ENCODE assay signal across 9 cellular contexts in genomic region chr15:26838742-26839460, GRCh38. TPM values are rescaled to one million over a fixed set of nuclear protein-coding genes. Genes with fewer than 3 reads are reported as not detected.
DNase-seq lines count a peak whose midpoint lies in the region; ATAC-seq and TF ChIP-seq lines count a peak whose summit lies in the region.
"Had no signal": no experiment of that assay in that cellular context is flagged by ENCODE, and none has a peak within 500 bp of the region (broad histone marks: within the 10 kb centered on the region; RNA-seq: fewer than 3 reads in every experiment).

No MANE protein-coding gene starts in this region.

- H3K27me3 ChIP-seq in smooth muscle cell (ENCODE audit: low read depth), result no peaks in the 10 kb centered on the region

- ATAC-seq in GM18520 (IDR thresholded peaks at IDR 0.05; ENCODE audit: unreplicated experiment), result no peak

- H3K9me3 ChIP-seq in smooth muscle cell (replicated peaks; ENCODE audit: low read depth), result no peaks in the 10 kb centered on the region

- no peaks in the 10 kb centered on the region for H4K20me1 ChIP-seq in smooth muscle cell (ENCODE audit: low read depth)

- TF ChIP-seq CTCF in LNCAP (IDR thresholded peaks at IDR 0.05), result peak; percentile 89
- peak; percentile 55 for TF ChIP-seq CTCF in smooth muscle cell (IDR thresholded peaks at IDR 0.05; ENCODE audit: borderline replicate concordance, insufficient read depth, poor library complexity, severe bottlenecking)

- no peaks in the 10 kb centered on the region for H3K79me2 ChIP-seq in smooth muscle cell (ENCODE audit: low read depth)

- no peak overlapping the region for H2AFZ ChIP-seq in smooth muscle cell (ENCODE audit: low read depth)

- DNase-seq in activated CD4-positive, alpha-beta T cell treated with anti-CD3 and anti-CD28 coated beads for 48 hours, result peak; percentile 33
- DNase-seq in activated CD4-positive, alpha-beta T cell treated with anti-CD3 and anti-CD28 coated beads for 1 hour, result no peak
- DNase-seq in ecto neural progenitor cell (ENCODE audit: low spot score) (peak; percentile 71), smooth muscle cell (lab: John Stamatoyannopoulos, UW; ENCODE audit: unreplicated experiment) (no peak), NCI-H1048 (lab: John Stamatoyannopoulos, UW) (no peak), hippocampal formation (lab: John Stamatoyannopoulos, UW) (no peak)
- DNase-seq: DMS79 treated with DMSO at 0.1 percent for 48 hours had no signal

- H3K27ac ChIP-seq in smooth muscle cell (ENCODE audit: low read depth), result no peak overlapping the region

- no peaks in the 10 kb centered on the region for H3F3A ChIP-seq in smooth muscle cell (ENCODE audit: low read depth)

- H3K4me3 ChIP-seq in smooth muscle cell, result no peak overlapping the region

- no peaks in the 10 kb centered on the region for H3K36me3 ChIP-seq in smooth muscle cell (ENCODE audit: low read depth)

- H3K4me2 ChIP-seq in smooth muscle cell, result peak overlapping the region; percentile 48

- 50% methylated on average over 26 of the region's 26 CpGs for WGBS in smooth muscle cell (ENCODE audit: low lambda C conversion rate)

- no peak overlapping the region for H3K9ac ChIP-seq in smooth muscle cell (ENCODE audit: low read depth)

- H3K4me1 ChIP-seq in smooth muscle cell (ENCODE audit: low read depth), result no peaks in the 10 kb centered on the region

RNA-seq across cellular contexts. Expression of gene GABRA5, which starts 28.0 kb away (rescaled TPM):
- total RNA-seq in smooth muscle cell, result 0.27 and 0.40 TPM in 2 replicates
- polyA plus RNA-seq in smooth muscle cell, result 0.47 TPM in 1 of 2 replicates, not detected in the other

Comparison
In these comparisons a context has a peak if more than half of its experiments do, and no peak if none do; other contexts are left out.
1. DNase-seq: peak in activated CD4-positive, alpha-beta T cell treated with anti-CD3 and anti-CD28 coated beads for 48 hours (single experiment) and ecto neural progenitor cell (single experiment); none in activated CD4-positive, alpha-beta T cell treated with anti-CD3 and anti-CD28 coated beads for 1 hour (single experiment), smooth muscle cell (single experiment), NCI-H1048 (single experiment) and hippocampal formation (0 of 2).